ENCODE assay signal across 12 cellular contexts in the genomic region with DNA sequence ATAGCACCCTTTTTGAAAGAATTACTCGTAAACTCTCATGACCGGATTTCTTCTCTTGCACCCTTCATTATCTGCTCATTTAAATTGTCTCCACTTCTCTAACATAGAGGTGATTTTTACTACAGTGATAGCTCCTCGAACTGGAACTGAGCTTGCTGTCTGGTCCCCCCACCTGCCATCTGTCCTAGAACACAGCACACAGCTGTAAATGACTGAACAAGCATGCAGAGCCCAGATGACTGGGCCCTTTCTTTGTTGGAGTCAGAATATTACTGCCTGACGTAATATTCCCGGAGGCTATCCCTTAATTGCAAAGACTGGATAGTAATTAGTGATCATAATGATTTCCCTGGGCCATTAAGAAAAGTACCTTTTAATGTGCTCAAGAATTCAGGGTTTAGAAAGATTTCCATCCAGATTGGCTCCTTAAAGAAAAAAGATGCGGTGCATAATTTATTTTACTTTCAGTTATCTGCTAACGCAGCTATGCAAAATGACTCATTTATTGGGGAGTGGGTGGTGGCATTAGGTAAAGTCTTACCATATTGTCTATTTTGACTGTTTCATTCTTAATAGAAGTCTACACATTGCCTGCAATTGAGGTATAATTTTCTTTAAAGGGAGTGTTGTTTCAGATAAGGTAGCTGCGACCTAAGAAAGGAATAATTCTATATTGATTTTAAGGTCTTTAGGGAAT.
DNase-seq lines count a peak whose midpoint lies in the region; ATAC-seq and TF ChIP-seq lines count a peak whose summit lies in the region.
"Had no signal": no experiment of that assay in that cellular context is flagged by ENCODE, and none has a peak within 500 bp of the region (broad histone marks: within the 10 kb centered on the region; RNA-seq: fewer than 3 reads in every experiment).

No MANE protein-coding gene starts in this region.

- intact Hi-C loops in CD14-positive monocyte (cut with micrococcal nuclease) (no loop called here), left cardiac atrium (cut with DNase I) (no loop called here)

- H3K27me3 Mint-ChIP-seq in CD14-positive monocyte (ENCODE audit: low read depth in 3 of 3): no peaks in the 10 kb centered on the region
- H3K27me3 Mint-ChIP-seq: activated naive CD8-positive, alpha-beta T cell treated with anti-CD3 and anti-CD28 coated beads, Interleukin-2, amount 10 ng/mL, durations not matched to agents 7 days and 5 days had no signal

- peak overlapping the region in 1 of 2 donors; percentile 63 for H3K4me3 Mint-ChIP-seq in CD14-positive monocyte
- H3K4me3 Mint-ChIP-seq: activated naive CD8-positive, alpha-beta T cell treated with anti-CD3 and anti-CD28 coated beads, Interleukin-2, amount 10 ng/mL, durations not matched to agents 7 days and 5 days had no signal

- DNase-seq in CD14-positive monocyte (ENCODE audit: low spot score) (no peak), NCI-H69 (lab: John Stamatoyannopoulos, UW) (peak; percentile 96), midbrain (lab: John Stamatoyannopoulos, UW) (peak; percentile 18), left cardiac atrium (no peak)
- DNase-seq: activated naive CD8-positive, alpha-beta T cell treated with anti-CD3 and anti-CD28 coated beads, Interleukin-2, amount 10 ng/mL, durations not matched to agents 7 days and 5 days; left ventricle myocardium inferior; NCI-H2081 treated with DMSO at 0.1 percent for 48 hours; WERI-Rb-1 had no signal

- H3K36me3 Mint-ChIP-seq in CD14-positive monocyte: peaks cover 5 to 7% of the 10 kb centered on the region in 2 donors

- ATAC-seq in GM18907 (IDR thresholded peaks at IDR 0.05; ENCODE audit: unreplicated experiment) (peak; percentile 60), left cardiac atrium (no peak), HG03460 (IDR thresholded peaks at IDR 0.05; ENCODE audit: unreplicated experiment) (no peak), HG02840 (IDR thresholded peaks at IDR 0.05; ENCODE audit: low FRiP score, unreplicated experiment) (no peak), HG02870 (IDR thresholded peaks at IDR 0.05; ENCODE audit: unreplicated experiment) (no peak)

- TF ChIP-seq CTCF in CD14-positive monocyte (IDR thresholded peaks at IDR 0.05): no peak

- peak overlapping the region; percentile 74 to 94 (median 90) for H3K27ac Mint-ChIP-seq in CD14-positive monocyte
- H3K27ac Mint-ChIP-seq: activated naive CD8-positive, alpha-beta T cell treated with anti-CD3 and anti-CD28 coated beads, Interleukin-2, amount 10 ng/mL, durations not matched to agents 7 days and 5 days had no signal

- peaks cover 64% of the 10 kb centered on the region for H3K4me1 Mint-ChIP-seq in CD14-positive monocyte

- no peaks in the 10 kb centered on the region for H3K9me3 Mint-ChIP-seq in CD14-positive monocyte

Comparison
In these comparisons a context has a peak if more than half of its experiments do, and no peak if none do; other contexts are left out.
1. DNase-seq: peak in NCI-H69 (single experiment) and midbrain (single experiment); none in CD14-positive monocyte (single experiment) and left cardiac atrium (single experiment).